Comparison of ENCODE assay signal across 25 cellular contexts in genomic region chr1:116362050-116362449, GRCh38.
"Had no signal": no experiment of that assay in that cellular context is flagged by ENCODE, and none has a peak within 500 bp of the region (broad histone marks: within the 10 kb centered on the region; RNA-seq: fewer than 3 reads in every experiment).

No MANE protein-coding gene starts in this region.

- H3K27ac ChIP-seq: coronary artery, esophagus squamous epithelium, neural progenitor cell, prostate gland, right atrium auricular region, sigmoid colon, spleen, thoracic aorta, tibial nerve, upper lobe of left lung had no signal

- H3K27ac Mint-ChIP-seq: effector memory CD8-positive, alpha-beta T cell; nephron; neural progenitor cell; stimulated activated memory B cell treated with anti-CD40 and anti-IgM and Interleukin-4, amounts not matched to agents 10 μg/mL and 1 μg/mL and 100 μg/mL, for 72 hours had no signal

- H3K9me3 ChIP-seq: esophagus squamous epithelium, prostate gland, right atrium auricular region, sigmoid colon, spleen, thoracic aorta, tibial nerve, upper lobe of left lung had no signal

- H3K27me3 Mint-ChIP-seq: effector memory CD8-positive, alpha-beta T cell had no signal

- H3K4me2 ChIP-seq: neural progenitor cell had no signal

- H3K36me3 Mint-ChIP-seq: neural progenitor cell; stimulated activated memory B cell treated with anti-CD40 and anti-IgM and Interleukin-4, amounts not matched to agents 10 μg/mL and 1 μg/mL and 100 μg/mL, for 72 hours had no signal

- H3K4me1 ChIP-seq: prostate gland, right atrium auricular region, tibial nerve had no signal

- H3K27me3 ChIP-seq: esophagus squamous epithelium, neural progenitor cell, right atrium auricular region, sigmoid colon, spleen, tibial nerve, upper lobe of left lung had no signal

- ATAC-seq: effector memory CD8-positive, alpha-beta T cell; naive thymus-derived CD4-positive, alpha-beta T cell; stimulated activated memory B cell treated with anti-CD40 and anti-IgM and Interleukin-4, amounts not matched to agents 10 μg/mL and 1 μg/mL and 100 μg/mL, for 72 hours; stimulated activated naive CD8-positive, alpha-beta T cell treated with anti-CD3 and anti-CD28 coated beads, Interleukin-15, Interleukin-2, amounts not matched to agents 100 U/mL and 50 U/mL, for 24 hours had no signal

- H3K4me3 Mint-ChIP-seq: effector memory CD8-positive, alpha-beta T cell; naive thymus-derived CD4-positive, alpha-beta T cell; nephron; neural progenitor cell; stimulated activated memory B cell treated with anti-CD40 and anti-IgM and Interleukin-4, amounts not matched to agents 10 μg/mL and 1 μg/mL and 100 μg/mL, for 72 hours had no signal

- DNase-seq: dermis blood vessel endothelial cell; effector memory CD8-positive, alpha-beta T cell; erythroblast; esophagus squamous epithelium; mesendoderm; midbrain; naive thymus-derived CD4-positive, alpha-beta T cell; sigmoid colon; spleen; stimulated activated CD4-positive, alpha-beta T cell treated with anti-CD3 and anti-CD28 coated beads, Interleukin-4, amount 100 ng/mL, for 4 hours; stimulated activated naive CD8-positive, alpha-beta T cell treated with anti-CD3 and anti-CD28 coated beads, Interleukin-15, Interleukin-2, amounts not matched to agents 100 U/mL and 50 U/mL, for 24 hours; substantia nigra; upper lobe of left lung had no signal

- H3K9me3 Mint-ChIP-seq: effector memory CD8-positive, alpha-beta T cell; nephron; neural progenitor cell; stimulated activated memory B cell treated with anti-CD40 and anti-IgM and Interleukin-4, amounts not matched to agents 10 μg/mL and 1 μg/mL and 100 μg/mL, for 72 hours had no signal

- H2AFZ ChIP-seq: neural progenitor cell had no signal

- H3K4me3 ChIP-seq: coronary artery, esophagus squamous epithelium, neural progenitor cell, prostate gland, right atrium auricular region, sigmoid colon, spleen, thoracic aorta, tibial nerve, upper lobe of left lung had no signal

- FAIRE-seq: endometrium, frontal cortex, keratinocyte, urothelium cell line had no signal

- H3K36me3 ChIP-seq: esophagus squamous epithelium, neural progenitor cell, prostate gland, right atrium auricular region, sigmoid colon, spleen, thoracic aorta, tibial nerve, upper lobe of left lung had no signal

- H3K9ac ChIP-seq: neural progenitor cell had no signal
